ENCODE assay signal across 8 cellular contexts in genomic region chr9:74953235-74953741, GRCh38. TPM values are rescaled to one million over a fixed set of nuclear protein-coding genes. Genes with fewer than 3 reads are reported as not detected.
DNase-seq lines count a peak whose midpoint lies in the region; ATAC-seq lines count a peak whose summit lies in the region.

No MANE protein-coding gene starts in this region.

- WGBS in iPS DF 6.9 (ENCODE audit: insufficient coverage, insufficient read length) = no CpG with 5 or more reads among the region's 7 CpGs

- CTCF ChIA-PET in activated CD4-positive, alpha-beta memory T cell treated with anti-CD3 and anti-CD28 coated beads, Interleukin-2, amount 10 ng/mL, durations not matched to agents 7 days and 5 days (lab: Charles Lee) = interaction anchor here (0.6 to 4.9 kb wide), 16 partner anchors 10 to 178 kb away, joined by 3 to 55 read pairs (median 5); partner anchors contain the start of genes CARNMT1, NMRK1 and OSTF1

- peak overlapping the region; percentile 84 for H3K4me3 Mint-ChIP-seq in activated CD4-positive, alpha-beta memory T cell treated with anti-CD3 and anti-CD28 coated beads, Interleukin-2, amount 10 ng/mL, durations not matched to agents 7 days and 5 days

- no peaks in the 10 kb centered on the region for H3K27me3 ChIP-seq in iPS DF 6.9 (ENCODE audit: control insufficient read depth, insufficient read depth, low read length)

- peak overlapping the region; percentile 89 for H3K27ac Mint-ChIP-seq in activated CD4-positive, alpha-beta memory T cell treated with anti-CD3 and anti-CD28 coated beads, Interleukin-2, amount 10 ng/mL, durations not matched to agents 7 days and 5 days

- no peaks in the 10 kb centered on the region for H3K9me3 ChIP-seq in iPS DF 6.9 (ENCODE audit: control insufficient read depth, insufficient read depth, low read length)

- ATAC-seq in HG02852 (IDR thresholded peaks at IDR 0.05; ENCODE audit: unreplicated experiment) = peak; percentile 2
- ATAC-seq in GM21447 (IDR thresholded peaks at IDR 0.05; ENCODE audit: unreplicated experiment) = no peak
- ATAC-seq in HG03565 (IDR thresholded peaks at IDR 0.05; ENCODE audit: unreplicated experiment) = no peak

- POLR2A ChIA-PET in activated CD4-positive, alpha-beta memory T cell treated with anti-CD3 and anti-CD28 coated beads, Interleukin-2, amount 10 ng/mL, durations not matched to agents 7 days and 5 days (lab: Charles Lee) = interaction anchor here (0.5 to 7.7 kb wide), 15 partner anchors 8 to 849 kb away, joined by 3 to 87 read pairs (median 8); partner anchors contain the start of genes CARNMT1, NMRK1, OSTF1 and TRPM6

- H3K27ac ChIP-seq in iPS DF 6.9 (ENCODE audit: low read length) = no peak overlapping the region

- peaks cover 54% of the 10 kb centered on the region for H3K4me1 Mint-ChIP-seq in activated CD4-positive, alpha-beta memory T cell treated with anti-CD3 and anti-CD28 coated beads, Interleukin-2, amount 10 ng/mL, durations not matched to agents 7 days and 5 days

- no peaks in the 10 kb centered on the region for H3K4me1 ChIP-seq in iPS DF 6.9 (ENCODE audit: control insufficient read depth, insufficient read depth, low read length)

- no peaks in the 10 kb centered on the region for H3K36me3 ChIP-seq in iPS DF 6.9 (ENCODE audit: control insufficient read depth, insufficient read depth, low read length)

- H3K27me3 Mint-ChIP-seq in activated CD4-positive, alpha-beta memory T cell treated with anti-CD3 and anti-CD28 coated beads, Interleukin-2, amount 10 ng/mL, durations not matched to agents 7 days and 5 days = no peaks in the 10 kb centered on the region

- DNase-seq in GM04503 (ENCODE audit: low read depth) = peak; percentile 43
- no peak for DNase-seq in activated CD4-positive, alpha-beta memory T cell treated with anti-CD3 and anti-CD28 coated beads, Interleukin-2, amount 10 ng/mL, durations not matched to agents 7 days and 5 days
- no peak for DNase-seq in iPS DF 6.9 (ENCODE audit: low read depth, low spot score)
- DNase-seq in smooth muscle cell of the brain vasculature (ENCODE audit: low read depth, low spot score) = peak; percentile 4
- no peak for DNase-seq in putamen (ENCODE audit: low spot score)

- H3K4me3 ChIP-seq in iPS DF 6.9 (ENCODE audit: low read length) = peak overlapping the region; percentile 51; the same call in 1 of the 2 replicates

- peaks cover 24% of the 10 kb centered on the region for H3K36me3 Mint-ChIP-seq in activated CD4-positive, alpha-beta memory T cell treated with anti-CD3 and anti-CD28 coated beads, Interleukin-2, amount 10 ng/mL, durations not matched to agents 7 days and 5 days (ENCODE audit: low read depth)

- H3K9me3 Mint-ChIP-seq in activated CD4-positive, alpha-beta memory T cell treated with anti-CD3 and anti-CD28 coated beads, Interleukin-2, amount 10 ng/mL, durations not matched to agents 7 days and 5 days = no peaks in the 10 kb centered on the region

RNA-seq across cellular contexts. Expression of gene C9orf40, which starts 0.6 kb away (rescaled TPM):
- total RNA-seq in activated CD4-positive, alpha-beta memory T cell treated with anti-CD3 and anti-CD28 coated beads, Interleukin-2, amount 10 ng/mL, durations not matched to agents 7 days and 5 days = 10 to 100 TPM; 22.2 to 23.4 TPM

Comparison
In these comparisons a context has a peak if more than half of its experiments do, and no peak if none do; other contexts are left out.
1. DNase-seq: peak in GM04503 (single experiment) and smooth muscle cell of the brain vasculature (single experiment); none in activated CD4-positive, alpha-beta memory T cell treated with anti-CD3 and anti-CD28 coated beads, Interleukin-2, amount 10 ng/mL, durations not matched to agents 7 days and 5 days (single experiment), iPS DF 6.9 (single experiment) and putamen (single experiment).